1 cellular context compared by ENCODE assay signal in the genomic region with DNA sequence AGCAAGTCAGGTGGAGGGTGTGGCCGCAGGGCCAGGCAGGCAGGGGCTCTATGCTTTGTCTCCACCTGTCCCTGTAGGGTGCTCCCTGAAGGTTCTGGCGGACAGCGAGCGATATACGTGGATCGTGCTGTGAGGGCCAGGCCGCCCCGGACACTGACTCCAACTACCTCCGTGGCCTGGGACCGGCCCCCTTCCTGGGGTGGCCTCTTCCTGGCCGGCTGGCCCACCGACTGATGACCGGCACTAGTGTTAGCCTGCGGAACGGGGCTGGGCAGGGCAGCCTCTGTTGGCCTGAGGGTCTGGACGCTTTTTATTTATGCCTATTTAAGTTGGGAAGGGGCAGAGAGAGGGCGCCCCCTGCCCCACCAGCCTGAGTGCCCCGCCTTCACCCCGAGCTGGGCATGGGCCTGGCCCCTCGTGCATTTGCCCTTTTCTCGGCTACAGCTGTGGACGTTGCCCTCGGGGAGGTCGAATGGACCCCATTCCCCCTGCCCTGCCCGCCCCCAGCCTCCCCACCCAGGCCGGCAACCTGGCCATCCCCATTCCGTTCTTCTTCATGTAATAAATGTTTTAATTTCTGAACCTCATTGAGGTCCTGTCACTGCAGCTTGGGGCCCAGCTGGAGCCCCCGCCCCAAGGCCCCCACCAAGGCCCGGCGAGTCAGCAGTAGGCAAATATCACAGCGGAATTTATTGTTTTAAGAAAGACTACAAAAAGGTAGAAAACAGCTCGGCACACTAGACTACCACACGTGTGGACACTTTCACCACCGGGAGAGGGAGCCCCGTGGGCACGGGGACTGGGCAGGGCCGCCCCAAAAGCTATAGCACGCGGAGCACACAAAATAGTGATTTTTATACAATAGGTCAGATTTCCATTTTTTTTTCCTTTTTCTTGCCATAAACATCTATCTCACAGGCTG.
TF ChIP-seq lines count a peak whose summit lies in the region.

No MANE protein-coding gene starts in this region.

TF ChIP-seq in WTC11, 78 proteins besides CTCF, POLR2A, EP300 and RAD21:
- TF ChIP-seq EMX1 (CRISPR knock-in tag; IDR thresholded peaks at IDR 0.05) = 0 out of 2 replicates have a peak, but pooled peaks have one; percentile 6
- TF ChIP-seq, protein P1, sequence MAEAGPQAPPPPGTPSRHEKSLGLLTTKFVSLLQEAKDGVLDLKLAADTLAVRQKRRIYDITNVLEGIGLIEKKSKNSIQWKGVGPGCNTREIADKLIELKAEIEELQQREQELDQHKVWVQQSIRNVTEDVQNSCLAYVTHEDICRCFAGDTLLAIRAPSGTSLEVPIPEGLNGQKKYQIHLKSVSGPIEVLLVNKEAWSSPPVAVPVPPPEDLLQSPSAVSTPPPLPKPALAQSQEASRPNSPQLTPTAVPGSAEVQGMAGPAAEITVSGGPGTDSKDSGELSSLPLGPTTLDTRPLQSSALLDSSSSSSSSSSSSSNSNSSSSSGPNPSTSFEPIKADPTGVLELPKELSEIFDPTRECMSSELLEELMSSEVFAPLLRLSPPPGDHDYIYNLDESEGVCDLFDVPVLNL (CRISPR knock-in tag; IDR thresholded peaks at IDR 0.05; ENCODE audit: borderline replicate concordance, low read depth) = no peak
